10 cellular contexts compared by ENCODE assay signal in the genomic region with DNA sequence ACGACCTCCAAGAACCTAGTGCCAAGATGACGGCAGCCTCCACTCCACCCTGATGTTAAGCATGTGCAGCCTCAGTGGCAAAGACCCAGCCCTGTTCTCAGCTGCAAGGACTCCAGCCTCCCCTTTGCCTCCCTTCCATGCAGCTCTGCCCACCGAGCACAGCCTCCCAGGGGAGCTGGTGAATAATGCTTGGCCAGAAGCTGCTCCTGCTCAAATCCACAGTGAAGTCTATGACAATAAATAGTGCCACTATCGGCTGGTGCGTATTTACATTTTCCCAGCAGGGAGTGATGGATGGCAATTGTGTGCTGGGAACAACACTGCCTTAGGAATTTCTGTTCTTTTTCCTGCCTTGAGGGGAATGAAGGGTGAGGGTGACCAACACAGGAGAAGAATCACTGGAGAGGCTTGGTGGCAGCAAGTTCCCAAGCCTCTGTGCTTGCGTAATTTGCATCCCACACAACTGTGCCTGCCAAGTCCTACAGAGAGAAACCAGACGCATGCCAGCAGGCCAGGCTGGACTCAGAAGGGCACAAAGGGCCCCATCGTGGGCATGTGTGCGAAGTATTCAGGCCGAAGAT. TPM values are rescaled to one million over a fixed set of nuclear protein-coding genes. Genes with fewer than 3 reads are reported as not detected.
A peak's percentile ranks its signal among the peaks of the same experiment; 100 is the strongest.
DNase-seq lines count a peak whose midpoint lies in the region; ATAC-seq, FAIRE-seq and TF ChIP-seq lines count a peak whose summit lies in the region.
"Had no signal": no experiment of that assay in that cellular context is flagged by ENCODE, and none has a peak within 500 bp of the region (broad histone marks: within the 10 kb centered on the region; RNA-seq: fewer than 3 reads in every experiment).

No MANE protein-coding gene starts in this region.

- CTCF ChIA-PET in A549 (lab: Yijun Ruan, JAX), result interaction anchor here (0.8 to 5.2 kb wide), 7 partner anchors 8 to 219 kb away, joined by 3 to 32 read pairs (median 3); no protein-coding TSS in a partner anchor
- CTCF ChIA-PET in PC-3 (lab: Charles Lee), result no interaction called here

- H3K27ac ChIP-seq in A549 (no peak overlapping the region), PC-3 (ENCODE audit: low read length) (no peak overlapping the region)
- H3K27ac ChIP-seq: BLaER1 treated with 17β-estradiol and CSF1 and Interleukin-3, amounts not matched to agents 10 nM and 100 nM; cardiac muscle cell had no signal

- TF ChIP-seq EP300 in A549 (IDR thresholded peaks at IDR 0.05), result no peak

- no peaks in the 10 kb centered on the region for H3K79me2 ChIP-seq in PC-3 (ENCODE audit: low read length)

- intact Hi-C loops in PC-3 (cut with micrococcal nuclease), result no loop called here

- H3K9me3 ChIP-seq in A549 (no peaks in the 10 kb centered on the region), PC-3 (ENCODE audit: low read length) (no peaks in the 10 kb centered on the region)
- H3K9me3 ChIP-seq: BLaER1 treated with 17β-estradiol and CSF1 and Interleukin-3, amounts not matched to agents 10 nM and 100 nM had no signal

- peak in 1 of 2 experiments; percentile 20; a peak in 2 of 6 replicates for ATAC-seq in A549
- ATAC-seq in PC-3, result no peak
- no peak for ATAC-seq in GM19467 (IDR thresholded peaks at IDR 0.05; ENCODE audit: unreplicated experiment)
- ATAC-seq in GM21529 (IDR thresholded peaks at IDR 0.05; ENCODE audit: unreplicated experiment), result no peak

- no peak overlapping the region for H2AFZ ChIP-seq in PC-3 (ENCODE audit: low read length)

- no peak for TF ChIP-seq RAD21 in A549 (conservative IDR thresholded peaks at IDR 0.05 in 1 of 2, IDR thresholded peaks at IDR 0.05 in 1 of 2)

- POLR2A ChIA-PET in A549 (lab: Yijun Ruan, JAX), result no interaction called here
- POLR2A ChIA-PET in PC-3 (lab: Charles Lee; ENCODE audit: unreplicated experiment), result no interaction called here

- no peaks in the 10 kb centered on the region for H4K20me1 ChIP-seq in PC-3 (ENCODE audit: low read length)
- H4K20me1 ChIP-seq: BLaER1 treated with 17β-estradiol and CSF1 and Interleukin-3, amounts not matched to agents 10 nM and 100 nM had no signal

- FAIRE-seq in A549 (lab: Jason Lieb, UNC), result no peak

- TF ChIP-seq CTCF in A549 (IDR thresholded peaks at IDR 0.05) (no peak), PC-3 (conservative IDR thresholded peaks at IDR 0.05; ENCODE audit: low read depth, low read length) (no peak)

- no peaks in the 10 kb centered on the region for H3F3A ChIP-seq in PC-3 (ENCODE audit: low read length, unreplicated experiment)

- no TSS peak for BruUV-seq in PC-3 (replicated peaks; lab: Mats Ljungman, UMichigan)

- no peak overlapping the region for H3K9ac ChIP-seq in PC-3 (ENCODE audit: low read length)
- H3K9ac ChIP-seq: BLaER1 treated with 17β-estradiol and CSF1 and Interleukin-3, amounts not matched to agents 10 nM and 100 nM had no signal

- peaks cover 6% of the 10 kb centered on the region; the same call in 1 of the 2 replicates for H3K27me3 ChIP-seq in PC-3 (ENCODE audit: low read length)
- H3K27me3 ChIP-seq: BLaER1 treated with 17β-estradiol and CSF1 and Interleukin-3, amounts not matched to agents 10 nM and 100 nM; cardiac muscle cell had no signal

- TF ChIP-seq POLR2A in A549 (IDR thresholded peaks at IDR 0.05; ENCODE audit: low read length), result no peak

- H3K4me1 ChIP-seq in A549 (no peaks in the 10 kb centered on the region), PC-3 (ENCODE audit: insufficient read depth, low read length) (no peaks in the 10 kb centered on the region)
- H3K4me1 ChIP-seq: BLaER1 treated with 17β-estradiol and CSF1 and Interleukin-3, amounts not matched to agents 10 nM and 100 nM had no signal

- H3K36me3 ChIP-seq in PC-3 (ENCODE audit: low read depth, low read length), result no peaks in the 10 kb centered on the region; the same call in 1 of the 2 replicates
- H3K36me3 ChIP-seq: BLaER1 treated with 17β-estradiol and CSF1 and Interleukin-3, amounts not matched to agents 10 nM and 100 nM; cardiac muscle cell had no signal

- no peaks in the 10 kb centered on the region for H3K9me2 ChIP-seq in PC-3 (replicated peaks; ENCODE audit: low read length)

- H3K4me2 ChIP-seq in A549 (no peak overlapping the region), PC-3 (ENCODE audit: low read length) (no peak overlapping the region)
- H3K4me2 ChIP-seq: BLaER1 treated with 17β-estradiol and CSF1 and Interleukin-3, amounts not matched to agents 10 nM and 100 nM had no signal

- 37% methylated on average over 10 of the region's 10 CpGs for WGBS in A549 (ENCODE audit: missing lambda C conversion rate)

- DNase-seq in A549 (ENCODE audit: low read depth in 1 of 2, low spot score in 1 of 2), result peak in 1 of 2 experiments; percentile 56
- peak; percentile 24 for DNase-seq in PC-3
- peak; percentile 41 for DNase-seq in fibroblast of peridontal ligament (ENCODE audit: extremely low read depth)
- DNase-seq in nucleus accumbens (lab: John Stamatoyannopoulos, UW), result peak in 51 of 56 donors; percentile 12 to 90 (median 49)
- DNase-seq in SW 1271 (lab: John Stamatoyannopoulos, UW), result no peak
- DNase-seq in SIG-M5 treated with dmso at 0.1 percent for 504 hours (lab: John Stamatoyannopoulos, UW; ENCODE audit: unreplicated experiment), result no peak

- H3K4me3 ChIP-seq in A549 (no peak overlapping the region), PC-3 (ENCODE audit: low read length) (no peak overlapping the region)
- H3K4me3 ChIP-seq: BLaER1 treated with 17β-estradiol and CSF1 and Interleukin-3, amounts not matched to agents 10 nM and 100 nM; cardiac muscle cell had no signal

TF ChIP-seq in A549, 52 proteins besides CTCF, POLR2A, EP300 and RAD21:
- TF ChIP-seq NPAS2 (CRISPR knock-in tag; IDR thresholded peaks at IDR 0.05; ENCODE audit: borderline replicate concordance) (no peak), CEBPB (IDR thresholded peaks at IDR 0.05) (peak; percentile 36 to 50; a peak in 3 of 4 replicates), TFCP2L1 (CRISPR knock-in tag; IDR thresholded peaks at IDR 0.05) (no peak)

RNA-seq across cellular contexts. Expression of a gene that starts 29.9 kb away (rescaled TPM):
- polyA plus RNA-seq in A549 (2011; rRNA removed), result 5.5 and 7.1 TPM in 2 replicates
- 0.29 and 0.30 TPM in 2 replicates for polyA plus RNA-seq in A549 (2012; cell fraction: cytosol; rRNA removed)
- polyA plus RNA-seq in A549 (2012; cell fraction: nucleus; rRNA removed), result 0.18 and 0.20 TPM in 2 replicates
- polyA plus RNA-seq in A549 (2017; fragmentation: RNase III; extraction: RNeasy Plus Mini Kit Qiagen cat#74134 plus additional on column Dnase treatment), result 0.43 to 0.80 TPM (median 0.43 TPM) in 3 replicates
- polyA minus RNA-seq in A549 (2011; rRNA and poly(A)+ RNA removed), result 4.4 and 4.6 TPM in 2 replicates
- total RNA-seq in PC-3 (2014; rRNA removed), result 3.7 and 6.2 TPM in 2 replicates

RNA-seq across cellular contexts. Expression of a gene that starts 50.3 kb away (rescaled TPM):
- 0.88 and 2.1 TPM in 2 replicates for polyA plus RNA-seq in A549 (2011; rRNA removed)
- polyA plus RNA-seq in A549 (2012; cell fraction: cytosol; rRNA removed), result 0.95 and 1.2 TPM in 2 replicates
- 0.88 and 3.0 TPM in 2 replicates for polyA plus RNA-seq in A549 (2012; cell fraction: nucleus; rRNA removed)
- 1.3 to 1.8 TPM (median 1.5 TPM) in 3 replicates for polyA plus RNA-seq in A549 (2017; fragmentation: RNase III; extraction: RNeasy Plus Mini Kit Qiagen cat#74134 plus additional on column Dnase treatment)
- polyA minus RNA-seq in A549 (2011; rRNA and poly(A)+ RNA removed), result 1.5 TPM in 2 replicates
- 0.17 and 0.58 TPM in 2 replicates for total RNA-seq in PC-3 (2014; rRNA removed)

Comparison
In these comparisons a context has a peak if more than half of its experiments do, and no peak if none do; other contexts are left out.
1. DNase-seq: peak in PC-3 (single experiment), fibroblast of peridontal ligament (single experiment) and nucleus accumbens (51 of 56); none in SW 1271 (0 of 2) and SIG-M5 treated with dmso at 0.1 percent for 504 hours (single experiment).